27 cellular contexts compared by ENCODE assay signal in the genomic region with DNA sequence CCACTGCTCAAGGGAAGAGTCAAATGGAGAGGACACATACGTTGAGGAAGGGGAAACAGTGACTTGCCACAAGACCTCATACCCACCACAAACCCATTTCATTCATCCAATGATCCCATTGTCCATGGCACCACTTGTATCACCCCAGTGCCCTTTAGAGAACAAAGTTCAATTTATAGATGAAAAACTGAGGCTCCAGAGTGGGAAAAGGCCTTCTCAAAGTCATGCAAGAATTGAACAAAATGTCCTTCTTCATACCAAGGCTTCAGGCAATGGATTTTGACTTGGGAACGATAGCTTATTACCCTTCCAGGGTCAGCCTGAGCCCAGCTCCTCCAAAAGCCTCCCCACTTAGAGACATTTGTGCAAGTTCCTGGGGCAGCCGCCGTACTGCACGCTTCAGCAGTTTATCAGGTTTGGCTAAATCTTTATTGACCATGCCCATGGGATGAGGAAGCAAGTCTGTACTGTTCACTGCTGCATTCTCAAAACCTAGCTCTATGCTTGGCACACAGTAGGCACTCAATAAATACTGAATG.
"Had no signal": no experiment of that assay in that cellular context is flagged by ENCODE, and none has a peak within 500 bp of the region (broad histone marks: within the 10 kb centered on the region; RNA-seq: fewer than 3 reads in every experiment).

No MANE protein-coding gene starts in this region.

- ATAC-seq: activated CD4-positive, alpha-beta T cell treated with anti-CD3 and anti-CD28 coated beads for 36 hours; activated CD8-positive, alpha-beta memory T cell treated with anti-CD3 and anti-CD28 coated beads, Interleukin-2, amount 10 ng/mL, durations not matched to agents 7 days and 5 days; activated CD8-positive, alpha-beta T cell treated with anti-CD3 and anti-CD28 coated beads, Interleukin-2, amount 10 ng/mL, durations not matched to agents 7 days and 5 days; activated naive CD4-positive, alpha-beta T cell treated with anti-CD3 and anti-CD28 coated beads, Interleukin-2, amount 50 U/mL, for 72 hours; esophagus mucosa; gastrocnemius medialis had no signal

- H3K4me3 ChIP-seq: ascending aorta, breast epithelium, cardiac muscle cell, coronary artery, dorsolateral prefrontal cortex, gastrocnemius medialis had no signal

- H3K4me1 ChIP-seq: ascending aorta, breast epithelium, gastrocnemius medialis had no signal

- H3K27me3 ChIP-seq: ascending aorta, breast epithelium, cardiac muscle cell, dorsolateral prefrontal cortex, gastrocnemius medialis had no signal

- H3K36me3 ChIP-seq: breast epithelium, cardiac muscle cell, gastrocnemius medialis had no signal

- H3K9me3 ChIP-seq: ascending aorta, breast epithelium, gastrocnemius medialis had no signal

- H3K27ac ChIP-seq: ascending aorta, cardiac muscle cell, coronary artery, dorsolateral prefrontal cortex, gastrocnemius medialis had no signal

- DNase-seq: activated CD4-positive, alpha-beta memory T cell treated with anti-CD3 and anti-CD28 coated beads for 36 hours; activated CD4-positive, alpha-beta T cell treated with anti-CD3 and anti-CD28 coated beads for 36 hours; activated CD4-positive, alpha-beta T cell treated with anti-CD3 and anti-CD28 coated beads, Interleukin-2, amount 10 ng/mL, durations not matched to agents 24 days and 14 days; activated CD4-positive, CD25-positive, alpha-beta regulatory T cell; activated CD8-positive, alpha-beta memory T cell treated with anti-CD3 and anti-CD28 coated beads, Interleukin-2, amount 10 ng/mL, durations not matched to agents 7 days and 5 days; activated CD8-positive, alpha-beta memory T cell treated with anti-CD3 and anti-CD28 coated beads, Interleukin-2, amount 50 U/mL, for 4 hours; activated CD8-positive, alpha-beta T cell treated with anti-CD3 and anti-CD28 coated beads, Interleukin-2, amount 10 ng/mL, durations not matched to agents 7 days and 5 days; activated effector memory CD4-positive, alpha-beta T cell treated with anti-CD3 and anti-CD28 coated beads, Interleukin-2, amount 50 U/mL, for 16 hours; activated naive CD4-positive, alpha-beta T cell treated with anti-CD3 and anti-CD28 coated beads, Interleukin-2, amount 10 ng/mL, durations not matched to agents 7 days and 5 days; activated naive CD8-positive, alpha-beta T cell treated with anti-CD3 and anti-CD28 coated beads, Interleukin-2, amount 10 ng/mL, durations not matched to agents 7 days and 5 days; activated T-cell treated with anti-CD3 and anti-CD28 coated beads, Interleukin-2, amount 50 U/mL, for 1 hour; activated T-cell treated with anti-CD3 and anti-CD28 coated beads, Interleukin-2, amount 50 U/mL, for 48 hours; central memory CD4-positive, alpha-beta T cell; cerebellar nuclear complex; dorsolateral prefrontal cortex; effector memory CD4-positive, alpha-beta T cell; endodermal cell; foreskin fibroblast; gastrocnemius medialis; glutamatergic neuron; T-helper 2 cell had no signal
